In genomic region chr6:37785002-37785687, GRCh38 we compare ENCODE assay signal across 1 cellular context.
TF ChIP-seq lines count a peak whose summit lies in the region.

No MANE protein-coding gene starts in this region.

TF ChIP-seq in HepG2, 621 proteins besides CTCF, POLR2A, EP300 and RAD21 (continues in another document):
- no peak for TF ChIP-seq ZNF792 (CRISPR knock-in tag; IDR thresholded peaks at IDR 0.05)
- no peak for TF ChIP-seq ZMAT5 (CRISPR knock-in tag; IDR thresholded peaks at IDR 0.05; ENCODE audit: borderline replicate concordance, low read depth)
- no peak for TF ChIP-seq ZNF737 (CRISPR knock-in tag; IDR thresholded peaks at IDR 0.05; ENCODE audit: borderline replicate concordance)
- no peak for TF ChIP-seq NFAT5 (CRISPR knock-in tag; IDR thresholded peaks at IDR 0.05)
- TF ChIP-seq CBX5 (CRISPR knock-in tag; IDR thresholded peaks at IDR 0.05; ENCODE audit: borderline replicate concordance): no peak
- no peak for TF ChIP-seq RAD51 (IDR thresholded peaks at IDR 0.05; ENCODE audit: borderline replicate concordance)
- TF ChIP-seq SP140L (CRISPR knock-in tag; IDR thresholded peaks at IDR 0.05; ENCODE audit: borderline replicate concordance): no peak
- TF ChIP-seq ZNF83 (CRISPR knock-in tag; IDR thresholded peaks at IDR 0.05; ENCODE audit: borderline replicate concordance): no peak
- TF ChIP-seq ZNF407 (CRISPR knock-in tag; IDR thresholded peaks at IDR 0.05; ENCODE audit: not compliant biosample characterization): no peak
- no peak for TF ChIP-seq PCBP1 (IDR thresholded peaks at IDR 0.05; ENCODE audit: borderline replicate concordance, low read depth, low read length)
- no peak for TF ChIP-seq MEF2D (CRISPR knock-in tag; IDR thresholded peaks at IDR 0.05)
- no peak for TF ChIP-seq HNRNPUL1 (IDR thresholded peaks at IDR 0.05; ENCODE audit: low read depth, low read length)
- TF ChIP-seq ONECUT2 (CRISPR knock-in tag; IDR thresholded peaks at IDR 0.05): no peak
- TF ChIP-seq ZNF354B (CRISPR knock-in tag; IDR thresholded peaks at IDR 0.05): no peak
- no peak for TF ChIP-seq ATF1 (CRISPR knock-in tag; IDR thresholded peaks at IDR 0.05)
- TF ChIP-seq ZNF24 (IDR thresholded peaks at IDR 0.05): no peak
- no peak for TF ChIP-seq TP53 (CRISPR knock-in tag; conservative IDR thresholded peaks at IDR 0.05)
- no peak for TF ChIP-seq ZFP41 (CRISPR knock-in tag; IDR thresholded peaks at IDR 0.05; ENCODE audit: borderline replicate concordance)
- no peak for TF ChIP-seq NFYB (CRISPR knock-in tag; IDR thresholded peaks at IDR 0.05)
- 0 out of 2 replicates have a peak, but pooled peaks have one; percentile 21 for TF ChIP-seq ZNF253 (CRISPR knock-in tag; IDR thresholded peaks at IDR 0.05; ENCODE audit: borderline replicate concordance)
- no peak for TF ChIP-seq ZBTB20 (CRISPR knock-in tag; IDR thresholded peaks at IDR 0.05; ENCODE audit: borderline replicate concordance, low read depth)
- no peak for TF ChIP-seq USF2 (IDR thresholded peaks at IDR 0.05; ENCODE audit: low read depth, low read length)
- no peak for TF ChIP-seq USF2 (CRISPR knock-in tag; IDR thresholded peaks at IDR 0.05; ENCODE audit: borderline replicate concordance)
- TF ChIP-seq NR2F6 (IDR thresholded peaks at IDR 0.05): no peak
- no peak for TF ChIP-seq NR2F6 (CRISPR knock-in tag; IDR thresholded peaks at IDR 0.05)
- no peak for TF ChIP-seq HOMEZ (CRISPR knock-in tag; IDR thresholded peaks at IDR 0.05; ENCODE audit: low read depth)
- peak; percentile 19 for TF ChIP-seq XRCC5 (optimal IDR thresholded peaks at IDR 0.05; ENCODE audit: low read length)
- no peak for TF ChIP-seq SNAPC2 (CRISPR knock-in tag; IDR thresholded peaks at IDR 0.05)
- no peak for TF ChIP-seq ELF3 (CRISPR knock-in tag; IDR thresholded peaks at IDR 0.05)
- no peak for TF ChIP-seq KLF15 (CRISPR knock-in tag; IDR thresholded peaks at IDR 0.05; ENCODE audit: borderline replicate concordance)
- TF ChIP-seq SMARCE1 (IDR thresholded peaks at IDR 0.05; ENCODE audit: borderline replicate concordance): no peak
- TF ChIP-seq ZNF496 (CRISPR knock-in tag; IDR thresholded peaks at IDR 0.05; ENCODE audit: insufficient replicate concordance): no peak
- no peak for TF ChIP-seq CBX2 (IDR thresholded peaks at IDR 0.05; ENCODE audit: low read depth, low read length)
- no peak for TF ChIP-seq CBX2 (CRISPR knock-in tag; IDR thresholded peaks at IDR 0.05; ENCODE audit: low read depth)
- TF ChIP-seq ZNF282 (IDR thresholded peaks at IDR 0.05; ENCODE audit: partially characterized antibody): no peak
- no peak for TF ChIP-seq ZUFSP (CRISPR knock-in tag; IDR thresholded peaks at IDR 0.05; ENCODE audit: borderline replicate concordance)
- TF ChIP-seq TARDBP (CRISPR knock-in tag; IDR thresholded peaks at IDR 0.05): no peak
- TF ChIP-seq NFIC (IDR thresholded peaks at IDR 0.05; ENCODE audit: low read length): no peak
- TF ChIP-seq REXO4 (CRISPR knock-in tag; IDR thresholded peaks at IDR 0.05; ENCODE audit: borderline replicate concordance): no peak
- TF ChIP-seq ELF1 (CRISPR knock-in tag; IDR thresholded peaks at IDR 0.05): peak; percentile 33; the same call in 1 of the 2 replicates
- TF ChIP-seq ZNF557 (CRISPR knock-in tag; IDR thresholded peaks at IDR 0.05): no peak
- no peak for TF ChIP-seq ZBTB4 (CRISPR knock-in tag; IDR thresholded peaks at IDR 0.05; ENCODE audit: borderline replicate concordance)
- TF ChIP-seq ZNF263 (CRISPR knock-in tag; IDR thresholded peaks at IDR 0.05): no peak
